In genomic region chr7:139738772-139739171, GRCh38 we compare ENCODE assay signal across 14 cellular contexts. TPM values are rescaled to one million over a fixed set of nuclear protein-coding genes. Genes with fewer than 3 reads are reported as not detected.
DNase-seq lines count a peak whose midpoint lies in the region; ATAC-seq and TF ChIP-seq lines count a peak whose summit lies in the region.
"Had no signal": no experiment of that assay in that cellular context is flagged by ENCODE, and none has a peak within 500 bp of the region (broad histone marks: within the 10 kb centered on the region; RNA-seq: fewer than 3 reads in every experiment).

No MANE protein-coding gene starts in this region.

- peak overlapping the region; percentile 73 for H3K27ac Mint-ChIP-seq in activated T-cell treated with anti-CD3 and anti-CD28 coated beads, Interleukin-2, amount 50 U/mL, for 24 hours

- no peaks in the 10 kb centered on the region for H3K9me3 Mint-ChIP-seq in activated T-cell treated with anti-CD3 and anti-CD28 coated beads, Interleukin-2, amount 50 U/mL, for 24 hours
- H3K9me3 Mint-ChIP-seq: activated T-cell treated with anti-CD3 and anti-CD28 coated beads, Interleukin-2, amount 50 U/mL, for 4 hours had no signal

- H3K27me3 Mint-ChIP-seq in activated T-cell treated with anti-CD3 and anti-CD28 coated beads, Interleukin-2, amount 50 U/mL, for 24 hours, result no peaks in the 10 kb centered on the region

- TF ChIP-seq CTCF in VCaP (conservative IDR thresholded peaks at IDR 0.05), result no peak

- H3K27ac ChIP-seq in VCaP (peak overlapping the region; percentile 74), layer of hippocampus (ENCODE audit: low read depth, low read length) (peak overlapping the region; percentile 39), temporal lobe (ENCODE audit: low read depth, low read length) (peak overlapping the region; percentile 92)

- no peak for ATAC-seq in GM21390 (IDR thresholded peaks at IDR 0.05; ENCODE audit: unreplicated experiment)
- no peak for ATAC-seq in GM19397 (IDR thresholded peaks at IDR 0.05; ENCODE audit: unreplicated experiment)
- ATAC-seq: activated T-cell treated with anti-CD3 and anti-CD28 coated beads, Interleukin-2, amount 50 U/mL, for 4 hours had no signal

- H3K4me3 Mint-ChIP-seq in activated T-cell treated with anti-CD3 and anti-CD28 coated beads, Interleukin-2, amount 50 U/mL, for 24 hours, result no peak overlapping the region

- H3K4me1 Mint-ChIP-seq in activated T-cell treated with anti-CD3 and anti-CD28 coated beads, Interleukin-2, amount 50 U/mL, for 24 hours (ENCODE audit: low read depth), result peaks cover 62% of the 10 kb centered on the region

- DNase-seq in activated T-cell treated with anti-CD3 and anti-CD28 coated beads, Interleukin-2, amount 50 U/mL, for 24 hours, result no peak
- no peak for DNase-seq in activated T-cell treated with anti-CD3 and anti-CD28 coated beads, Interleukin-2, amount 50 U/mL, for 48 hours
- no peak for DNase-seq in EL
- DNase-seq: activated T-cell treated with anti-CD3 and anti-CD28 coated beads, Interleukin-2, amount 50 U/mL, for 4 hours; islet precursor cell; NCI-H1092; NCI-H2171; stimulated activated CD4-positive, alpha-beta T cell treated with anti-CD3 and anti-CD28 coated beads, Interleukin-4, amount 100 ng/mL, for 1 hour had no signal

- H3K27me3 ChIP-seq in layer of hippocampus (ENCODE audit: control insufficient read depth, insufficient read depth, low read length), result no peaks in the 10 kb centered on the region
- H3K27me3 ChIP-seq: breast epithelium had no signal

- peaks cover 11% of the 10 kb centered on the region for H3K36me3 Mint-ChIP-seq in activated T-cell treated with anti-CD3 and anti-CD28 coated beads, Interleukin-2, amount 50 U/mL, for 24 hours (ENCODE audit: low read depth)

RNA-seq across cellular contexts. Expression of gene HIPK2, which starts 39.0 kb away (rescaled TPM):
- total RNA-seq in temporal lobe, result 20.4 TPM

Comparison
In these comparisons a context has a peak if more than half of its experiments do, and no peak if none do; other contexts are left out.
1. H3K27ac ChIP-seq: peak in every context shown above with its lines; median percentile 92 in temporal lobe; 74 in VCaP; 39 in layer of hippocampus.